In the genomic region with DNA sequence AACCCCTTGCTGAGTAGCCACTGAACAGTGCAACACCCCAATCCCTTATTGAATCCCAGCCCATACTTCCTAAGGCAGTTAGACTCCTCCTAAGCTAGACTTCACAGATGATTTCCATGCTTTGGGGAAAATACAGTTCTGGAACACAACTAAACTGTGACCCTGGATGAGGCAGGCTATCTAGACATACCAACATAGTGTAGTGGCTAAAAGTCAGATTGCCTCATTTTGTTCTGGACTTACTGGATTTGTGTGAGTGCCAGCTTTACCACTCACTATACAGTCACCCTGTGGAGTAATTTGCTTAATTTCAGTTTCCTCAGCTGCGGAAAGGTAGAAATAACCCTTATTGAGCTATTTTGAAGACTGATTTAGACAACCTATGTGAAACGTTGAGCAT, we compare ENCODE assay signal across 40 cellular contexts.
"Had no signal": no experiment of that assay in that cellular context is flagged by ENCODE, and none has a peak within 500 bp of the region (broad histone marks: within the 10 kb centered on the region; RNA-seq: fewer than 3 reads in every experiment).

No MANE protein-coding gene starts in this region.

- H3K4me3 Mint-ChIP-seq: activated naive CD4-positive, alpha-beta T cell treated with anti-CD3 and anti-CD28 coated beads for 36 hours; activated naive CD4-positive, alpha-beta T cell treated with anti-CD3 and anti-CD28 coated beads, Interleukin-2, amount 10 ng/mL, durations not matched to agents 7 days and 5 days; activated naive CD4-positive, alpha-beta T cell treated with anti-CD3 and anti-CD28 coated beads, Interleukin-2, amount 50 U/mL, for 24 hours; activated naive CD8-positive, alpha-beta T cell; activated naive CD8-positive, alpha-beta T cell treated with anti-CD3 and anti-CD28 coated beads for 36 hours; activated naive CD8-positive, alpha-beta T cell treated with anti-CD3 and anti-CD28 coated beads, Interleukin-2, amount 10 ng/mL, durations not matched to agents 7 days and 5 days; activated naive CD8-positive, alpha-beta T cell treated with anti-CD3 and anti-CD28 coated beads, Interleukin-2, amount 50 U/mL, for 24 hours; activated T-cell treated with anti-CD3 and anti-CD28 coated beads, Interleukin-2, amount 50 U/mL, for 24 hours; activated T-cell treated with anti-CD3 and anti-CD28 coated beads, Interleukin-2, amount 50 U/mL, for 4 hours; activated T-cell treated with anti-CD3 and anti-CD28 coated beads, Interleukin-2, amount 50 U/mL, for 72 hours; activated T-helper 1 cell treated with anti-CD3 and anti-CD28 coated beads, Interleukin-12 subunit alpha, Interleukin-12 subunit beta, Interleukin-2, Interleukin-4 antibody, amounts not matched to agents 30 ng/mL and 10 ng/mL and 1 ng/mL, durations not matched to agents 14 hours and 24 hours and 36 hours; activated T-helper 17 cell treated with anti-CD3 and anti-CD28 coated beads, Interleukin-2, amount 50 U/mL, for 72 hours; brain; central memory CD8-positive, alpha-beta T cell had no signal

- H3K4me1 Mint-ChIP-seq: activated naive CD4-positive, alpha-beta T cell treated with anti-CD3 and anti-CD28 coated beads, Interleukin-2, amount 10 ng/mL, durations not matched to agents 7 days and 5 days; activated naive CD4-positive, alpha-beta T cell treated with anti-CD3 and anti-CD28 coated beads, Interleukin-2, amount 50 U/mL, for 24 hours; activated naive CD8-positive, alpha-beta T cell treated with anti-CD3 and anti-CD28 coated beads for 36 hours; activated naive CD8-positive, alpha-beta T cell treated with anti-CD3 and anti-CD28 coated beads, Interleukin-2, amount 10 ng/mL, durations not matched to agents 7 days and 5 days; activated naive CD8-positive, alpha-beta T cell treated with anti-CD3 and anti-CD28 coated beads, Interleukin-2, amount 50 U/mL, for 24 hours; activated T-helper 17 cell treated with anti-CD3 and anti-CD28 coated beads, Interleukin-2, amount 50 U/mL, for 72 hours; central memory CD8-positive, alpha-beta T cell had no signal

- H3K4me1 ChIP-seq: adrenal gland, ascending aorta, body of pancreas, breast epithelium had no signal

- FAIRE-seq: astrocyte, bronchial epithelial cell had no signal

- H3K9me3 ChIP-seq: adrenal gland, ascending aorta, body of pancreas had no signal

- ATAC-seq: activated naive CD4-positive, alpha-beta T cell treated with anti-CD3 and anti-CD28 coated beads, Interleukin-2, amount 50 U/mL, for 72 hours; activated naive CD8-positive, alpha-beta T cell treated with anti-CD3 and anti-CD28 coated beads, Interleukin-2, amount 50 U/mL, for 24 hours; activated T-cell treated with anti-CD3 and anti-CD28 coated beads, Interleukin-2, amount 50 U/mL, for 4 hours; activated T-cell treated with anti-CD3 and anti-CD28 coated beads, Interleukin-2, amount 50 U/mL, for 72 hours; activated T-helper 17 cell treated with anti-CD3 and anti-CD28 coated beads, Interleukin-2, amount 50 U/mL, for 72 hours; body of pancreas had no signal

- H3K27me3 Mint-ChIP-seq: activated naive CD4-positive, alpha-beta T cell treated with anti-CD3 and anti-CD28 coated beads, Interleukin-2, amount 10 ng/mL, durations not matched to agents 7 days and 5 days; activated naive CD4-positive, alpha-beta T cell treated with anti-CD3 and anti-CD28 coated beads, Interleukin-2, amount 50 U/mL, for 24 hours; activated naive CD8-positive, alpha-beta T cell treated with anti-CD3 and anti-CD28 coated beads for 36 hours; activated naive CD8-positive, alpha-beta T cell treated with anti-CD3 and anti-CD28 coated beads, Interleukin-2, amount 10 ng/mL, durations not matched to agents 7 days and 5 days; activated naive CD8-positive, alpha-beta T cell treated with anti-CD3 and anti-CD28 coated beads, Interleukin-2, amount 50 U/mL, for 24 hours; activated T-cell treated with anti-CD3 and anti-CD28 coated beads, Interleukin-2, amount 50 U/mL, for 24 hours; activated T-helper 17 cell treated with anti-CD3 and anti-CD28 coated beads, Interleukin-2, amount 50 U/mL, for 72 hours; brain; central memory CD8-positive, alpha-beta T cell had no signal

- DNase-seq: activated effector memory CD4-positive, alpha-beta T cell treated with anti-CD3 and anti-CD28 coated beads, Interleukin-2, amount 50 U/mL, for 16 hours; activated effector memory CD4-positive, alpha-beta T cell treated with Interleukin-2 at 50 U/mL for 16 hours; activated gamma-delta T cell; activated gamma-delta T cell treated with Interleukin-2 at 50 U/mL for 16 hours; activated naive CD4-positive, alpha-beta T cell; activated naive CD4-positive, alpha-beta T cell treated with anti-CD3 and anti-CD28 coated beads for 36 hours; activated naive CD4-positive, alpha-beta T cell treated with anti-CD3 and anti-CD28 coated beads, Interleukin-2, amount 10 ng/mL, durations not matched to agents 7 days and 5 days; activated naive CD4-positive, alpha-beta T cell treated with anti-CD3 and anti-CD28 coated beads, Interleukin-2, amount 50 U/mL, for 16 hours; activated naive CD4-positive, alpha-beta T cell treated with Interleukin-2 at 50 U/mL for 16 hours; activated naive CD8-positive, alpha-beta T cell treated with anti-CD3 and anti-CD28 coated beads for 36 hours; activated naive CD8-positive, alpha-beta T cell treated with anti-CD3 and anti-CD28 coated beads, Interleukin-2, amount 10 ng/mL, durations not matched to agents 7 days and 5 days; activated naive CD8-positive, alpha-beta T cell treated with anti-CD3 and anti-CD28 coated beads, Interleukin-2, amount 50 U/mL, for 24 hours; activated T-cell treated with anti-CD3 and anti-CD28 coated beads, Interleukin-2, amount 50 U/mL, for 1 hour; activated T-cell treated with anti-CD3 and anti-CD28 coated beads, Interleukin-2, amount 50 U/mL, for 24 hours; activated T-cell treated with anti-CD3 and anti-CD28 coated beads, Interleukin-2, amount 50 U/mL, for 4 hours; activated T-cell treated with anti-CD3 and anti-CD28 coated beads, Interleukin-2, amount 50 U/mL, for 48 hours; activated T-cell treated with anti-CD3 and anti-CD28 coated beads, Interleukin-2, amount 50 U/mL, for 72 hours; adrenal gland; amniotic stem cell; amygdala; anterior cingulate cortex; aorta; body of pancreas; brain microvascular endothelial cell; caudate nucleus; central memory CD4-positive, alpha-beta T cell; cerebellar nuclear complex had no signal

- H3K36me3 ChIP-seq: adrenal gland, ascending aorta, brain microvascular endothelial cell, breast epithelium, cardiac muscle cell had no signal

- H3K27ac ChIP-seq: adrenal gland, ascending aorta, body of pancreas, brain microvascular endothelial cell, breast epithelium, cardiac muscle cell had no signal

- H3K27me3 ChIP-seq: adrenal gland, ascending aorta, body of pancreas, brain microvascular endothelial cell, breast epithelium, cardiac muscle cell had no signal

- H3K27ac Mint-ChIP-seq: activated naive CD4-positive, alpha-beta T cell treated with anti-CD3 and anti-CD28 coated beads for 36 hours; activated naive CD4-positive, alpha-beta T cell treated with anti-CD3 and anti-CD28 coated beads, Interleukin-2, amount 10 ng/mL, durations not matched to agents 7 days and 5 days; activated naive CD4-positive, alpha-beta T cell treated with anti-CD3 and anti-CD28 coated beads, Interleukin-2, amount 50 U/mL, for 24 hours; activated naive CD4-positive, alpha-beta T cell treated with anti-CD3 and anti-CD28 coated beads, Interleukin-2, amount 50 U/mL, for 72 hours; activated naive CD8-positive, alpha-beta T cell; activated naive CD8-positive, alpha-beta T cell treated with anti-CD3 and anti-CD28 coated beads for 36 hours; activated naive CD8-positive, alpha-beta T cell treated with anti-CD3 and anti-CD28 coated beads, Interleukin-2, amount 10 ng/mL, durations not matched to agents 7 days and 5 days; activated naive CD8-positive, alpha-beta T cell treated with anti-CD3 and anti-CD28 coated beads, Interleukin-2, amount 50 U/mL, for 24 hours; activated T-cell treated with anti-CD3 and anti-CD28 coated beads, Interleukin-2, amount 50 U/mL, for 24 hours; activated T-cell treated with anti-CD3 and anti-CD28 coated beads, Interleukin-2, amount 50 U/mL, for 72 hours; activated T-helper 1 cell treated with anti-CD3 and anti-CD28 coated beads, Interleukin-12 subunit alpha, Interleukin-12 subunit beta, Interleukin-2, Interleukin-4 antibody, amounts not matched to agents 30 ng/mL and 10 ng/mL and 1 ng/mL, durations not matched to agents 14 hours and 24 hours and 36 hours; activated T-helper 17 cell treated with anti-CD3 and anti-CD28 coated beads, Interleukin-2, amount 50 U/mL, for 72 hours; activated T-helper 2 cell treated with anti-CD3 and anti-CD28 coated beads, Interferon-gamma antibody, Interleukin-2, Interleukin-4, amounts not matched to agents 10 μg/mL and 5 μg/mL and 100 μg/mL, durations not matched to agents 14 hours and 24 hours and 36 hours; brain had no signal

- H3K9me3 Mint-ChIP-seq: activated naive CD4-positive, alpha-beta T cell treated with anti-CD3 and anti-CD28 coated beads, Interleukin-2, amount 10 ng/mL, durations not matched to agents 7 days and 5 days had no signal

- H3K4me3 ChIP-seq: adrenal gland, ascending aorta, body of pancreas, breast epithelium, cardiac muscle cell had no signal

- H3K36me3 Mint-ChIP-seq: activated naive CD4-positive, alpha-beta T cell treated with anti-CD3 and anti-CD28 coated beads, Interleukin-2, amount 10 ng/mL, durations not matched to agents 7 days and 5 days; activated naive CD4-positive, alpha-beta T cell treated with anti-CD3 and anti-CD28 coated beads, Interleukin-2, amount 50 U/mL, for 24 hours; activated naive CD4-positive, alpha-beta T cell treated with anti-CD3 and anti-CD28 coated beads, Interleukin-2, amount 50 U/mL, for 72 hours; activated naive CD8-positive, alpha-beta T cell; activated naive CD8-positive, alpha-beta T cell treated with anti-CD3 and anti-CD28 coated beads for 36 hours; activated naive CD8-positive, alpha-beta T cell treated with anti-CD3 and anti-CD28 coated beads, Interleukin-2, amount 10 ng/mL, durations not matched to agents 7 days and 5 days; brain had no signal
